In the genomic region with DNA sequence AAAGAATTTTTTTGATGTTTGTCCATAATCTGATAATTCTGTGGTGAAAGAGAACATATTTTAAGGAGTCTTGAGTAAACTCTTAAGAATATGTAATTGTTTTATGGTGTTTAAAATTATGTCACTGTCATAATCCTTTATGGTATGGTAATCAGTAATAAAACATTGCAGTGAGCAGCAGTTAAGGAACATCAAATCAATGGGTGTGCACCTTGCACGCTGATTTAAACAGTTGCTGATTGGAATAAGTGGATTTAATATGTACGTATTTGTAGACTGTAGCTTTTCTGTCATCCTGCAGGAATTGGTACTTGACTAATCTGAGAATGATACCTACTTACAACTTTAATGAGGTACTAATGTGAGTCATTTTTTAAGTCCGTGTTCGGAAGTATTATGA, we compare ENCODE assay signal across 24 cellular contexts.
"Had no signal": no experiment of that assay in that cellular context is flagged by ENCODE, and none has a peak within 500 bp of the region (broad histone marks: within the 10 kb centered on the region; RNA-seq: fewer than 3 reads in every experiment).

No MANE protein-coding gene starts in this region.

- FAIRE-seq: endometrium, kidney had no signal

- H3K4me1 ChIP-seq: colonic mucosa, esophagus squamous epithelium, gastrocnemius medialis, heart left ventricle, left lung, lower lobe of right lung had no signal

- H3K27ac ChIP-seq: colonic mucosa, epithelial cell of prostate, esophagus squamous epithelium, gastrocnemius medialis, heart left ventricle, hepatocyte, left lung, lower lobe of right lung had no signal

- H3K9me3 ChIP-seq: colonic mucosa, esophagus squamous epithelium, gastrocnemius medialis, heart left ventricle, left lung, lower lobe of right lung had no signal

- H3K27me3 ChIP-seq: colonic mucosa, esophagus squamous epithelium, gastrocnemius medialis, heart left ventricle, hepatocyte, left lung had no signal

- DNase-seq: colonic mucosa; cortex of kidney; effector CD8-positive, alpha-beta T cell; effector memory CD8-positive, alpha-beta T cell; endodermal cell; erythroblast; esophagus squamous epithelium; foreskin fibroblast; foreskin melanocyte; gastrocnemius medialis; heart left ventricle; hypothalamus; immature natural killer cell; islet precursor cell; kidney; kidney glomerular epithelial cell; left lung; left ventricle myocardium superior; lower lobe of right lung; mesenchymal stem cell had no signal

- H3K4me3 ChIP-seq: colonic mucosa, esophagus squamous epithelium, gastrocnemius medialis, heart left ventricle, hepatocyte, left lung, lower lobe of right lung had no signal

- ATAC-seq: effector memory CD8-positive, alpha-beta T cell; esophagus mucosa; gastrocnemius medialis; heart left ventricle; left lung; left ventricle myocardium superior; lower lobe of right lung had no signal

- H3K36me3 ChIP-seq: colonic mucosa, esophagus squamous epithelium, gastrocnemius medialis, heart left ventricle, left lung, lower lobe of right lung had no signal
